ENCODE assay signal across 28 cellular contexts in genomic region chr2:169509955-169510354, GRCh38. TPM values are rescaled to one million over a fixed set of nuclear protein-coding genes. Genes with fewer than 3 reads are reported as not detected.
A peak's percentile ranks its signal among the peaks of the same experiment; 100 is the strongest.
DNase-seq lines count a peak whose midpoint lies in the region; ATAC-seq and TF ChIP-seq lines count a peak whose summit lies in the region.
"Had no signal": no experiment of that assay in that cellular context is flagged by ENCODE, and none has a peak within 500 bp of the region (broad histone marks: within the 10 kb centered on the region; RNA-seq: fewer than 3 reads in every experiment).

No MANE protein-coding gene starts in this region.

- H3K9me3 ChIP-seq in HUES64 (ENCODE audit: insufficient read depth, low read depth, low read length) (no peaks in the 10 kb centered on the region), Panc1 (ENCODE audit: control insufficient read depth, insufficient read depth, low read depth, low read length) (no peaks in the 10 kb centered on the region), left ventricle myocardium inferior (replicated peaks) (no peaks in the 10 kb centered on the region), sigmoid colon (no peaks in the 10 kb centered on the region)
- H3K9me3 ChIP-seq: Caco-2, left lung, MG63, prostate gland, thyroid gland had no signal

- TF ChIP-seq POLR2A in sigmoid colon (IDR thresholded peaks at IDR 0.05), result no peak

- DNase-seq in Panc1 (ENCODE audit: low read depth, low spot score), result no peak
- DNase-seq in left ventricle myocardium inferior, result no peak
- no peak for DNase-seq in sigmoid colon
- DNase-seq in CD1c-positive myeloid dendritic cell (ENCODE audit: extremely low spot score), result no peak
- no peak for DNase-seq in stimulated activated CD4-positive, alpha-beta T cell treated with anti-CD3 and anti-CD28 coated beads, Interleukin-12 subunit alpha, Interleukin-12 subunit beta, amount 100 ng/mL, for 4 hours
- no peak for DNase-seq in HPDE6-E6E7 (ENCODE audit: extremely low spot score)
- DNase-seq: activated CD4-positive, alpha-beta T cell treated with anti-CD3 and anti-CD28 coated beads, Interleukin-2, amount 50 U/mL, for 48 hours; activated naive CD8-positive, alpha-beta T cell treated with anti-CD3 and anti-CD28 coated beads for 36 hours; Caco-2; DMS79; effector CD4-positive, alpha-beta T cell; hippocampal formation; left lung; MG63; NCI-H1694; NCI-H526 treated with DMSO at 0.1 percent for 48 hours; stimulated activated CD4-positive, alpha-beta T cell treated with anti-CD3 and anti-CD28 coated beads, Interleukin-4, amount 100 ng/mL, for 24 hours; stimulated activated naive CD4-positive, alpha-beta T cell; SW 1271; T1000; thyroid gland had no signal

- H3K4me3 ChIP-seq in HUES64 (ENCODE audit: low read length), result no peak overlapping the region
- H3K4me3 ChIP-seq in Panc1 (ENCODE audit: low read depth in 2 of 2, low read length in 2 of 2), result no peak overlapping the region
- H3K4me3 ChIP-seq in left ventricle myocardium inferior, result peak overlapping the region; percentile 61
- H3K4me3 ChIP-seq in sigmoid colon, result no peak overlapping the region
- H3K4me3 ChIP-seq: BLaER1 treated with 17β-estradiol and CSF1 and Interleukin-3, amounts not matched to agents 10 nM and 100 nM; GM23248; left lung; MG63; prostate gland; thyroid gland had no signal

- H3K9ac ChIP-seq in HUES64 (ENCODE audit: low read depth, low read length), result 0 out of 2 replicates have a peak overlapping the region, but pooled peaks have one; percentile 2
- H3K9ac ChIP-seq: BLaER1 treated with 17β-estradiol and CSF1 and Interleukin-3, amounts not matched to agents 10 nM and 100 nM; GM23248 had no signal

- in situ Hi-C loops in Panc1 (cut with HindIII; ENCODE audit: low pct_unique_long_range_greater_than_20kb, low sequenced_read_pairs), result no loop called here

- H3K27me3 ChIP-seq in HUES64 (ENCODE audit: insufficient read depth, low read length) (no peaks in the 10 kb centered on the region), Panc1 (ENCODE audit: control insufficient read depth, insufficient read depth, low read length) (no peaks in the 10 kb centered on the region), left ventricle myocardium inferior (ENCODE audit: low read depth) (no peaks in the 10 kb centered on the region), sigmoid colon (no peaks in the 10 kb centered on the region)
- H3K27me3 ChIP-seq: BLaER1 treated with 17β-estradiol and CSF1 and Interleukin-3, amounts not matched to agents 10 nM and 100 nM; left lung; MG63; thyroid gland had no signal

- H3K36me3 ChIP-seq in HUES64 (ENCODE audit: insufficient read depth, low read length) (no peaks in the 10 kb centered on the region), Panc1 (ENCODE audit: control insufficient read depth, insufficient read depth, low read length) (no peaks in the 10 kb centered on the region), left ventricle myocardium inferior (peaks cover 4% of the 10 kb centered on the region), sigmoid colon (peaks cover 0 to 4% (median 0%) of the 10 kb centered on the region in 4 donors)
- H3K36me3 ChIP-seq: BLaER1 treated with 17β-estradiol and CSF1 and Interleukin-3, amounts not matched to agents 10 nM and 100 nM; MG63; prostate gland; thyroid gland had no signal

- no TSS peak for BruUV-seq in Panc1 (replicated peaks; lab: Mats Ljungman, UMichigan)

- intact Hi-C loops in Panc1 (cut with micrococcal nuclease; ENCODE audit: unreplicated experiment), result no loop called here
- intact Hi-C loops in left ventricle myocardium inferior (cut with micrococcal nuclease), result loop anchor here (10.0 kb wide), 1 partner anchor 415 kb away; no protein-coding TSS in a partner anchor
- intact Hi-C loops in sigmoid colon (cut with DNase I), result no loop called here

- POLR2A ChIA-PET in Panc1 (lab: Charles Lee), result no interaction called here

- TF ChIP-seq CTCF in Panc1 (IDR thresholded peaks at IDR 0.05) (no peak), left ventricle myocardium inferior (IDR thresholded peaks at IDR 0.05; ENCODE audit: borderline replicate concordance) (no peak), sigmoid colon (IDR thresholded peaks at IDR 0.05) (no peak)

- CTCF ChIA-PET in Panc1 (lab: Charles Lee), result no interaction called here

- H3K4me1 ChIP-seq in HUES64 (ENCODE audit: insufficient read depth, low read length) (peaks cover 12% of the 10 kb centered on the region; the same call in 1 of the 2 replicates), Panc1 (ENCODE audit: control insufficient read depth, insufficient read depth, low read length) (peaks cover 13% of the 10 kb centered on the region), left ventricle myocardium inferior (peaks cover 25% of the 10 kb centered on the region), sigmoid colon (peaks cover 0 to 29% (median 13%) of the 10 kb centered on the region in 4 donors)
- H3K4me1 ChIP-seq: Caco-2, left lung, prostate gland had no signal

- TF ChIP-seq EP300 in sigmoid colon (IDR thresholded peaks at IDR 0.05), result no peak

- WGBS in HUES64, result 90% methylated on average over 8 of the region's 8 CpGs
- 96 to 97% methylated on average over 8 of the region's 8 CpGs for WGBS in sigmoid colon, 2 donors

- no peak overlapping the region for H3K27ac ChIP-seq in HUES64 (ENCODE audit: low read depth, low read length)
- H3K27ac ChIP-seq in Panc1 (ENCODE audit: low read length), result peak overlapping the region; percentile 57
- peak overlapping the region; percentile 67 for H3K27ac ChIP-seq in left ventricle myocardium inferior (replicated peaks)
- H3K27ac ChIP-seq in sigmoid colon, result peak overlapping the region; percentile 29 to 70 (median 54)
- H3K27ac ChIP-seq: BLaER1 treated with 17β-estradiol and CSF1 and Interleukin-3, amounts not matched to agents 10 nM and 100 nM; epithelial cell of prostate; GM23248; prostate gland; thyroid gland had no signal

- ATAC-seq in Panc1, result no peak
- ATAC-seq: natural killer cell treated with Interleukin-12 subunit alpha and Interleukin-12 subunit beta and Interleukin-15 and Interleukin-18, amount 100 ng/mL, for 72 hours had no signal

RNA-seq across cellular contexts. Expression of gene KLHL41, which starts 0.5 kb away (rescaled TPM):
- 0.10 TPM for polyA plus RNA-seq in HUES64 (2013, experiment 1 of 2)
- polyA plus RNA-seq in HUES64 (2013, experiment 2 of 2), result not detected
- 0.72 TPM for total RNA-seq in Panc1 (2021; ENCODE audit: unreplicated experiment)
- 0.22 TPM for polyA plus RNA-seq in Panc1 (2012; ENCODE audit: insufficient read length)
- 163 TPM for total RNA-seq in left ventricle myocardium inferior
- 1 to 10 TPM; 1.5 to 3.2 (median 1.9) TPM for total RNA-seq in sigmoid colon
- under 1 TPM in 2 of 3 donors, not detected in 1; 0.17 to 0.60 TPM for polyA plus RNA-seq in sigmoid colon
- total RNA-seq: Caco-2; natural killer cell treated with Interleukin-12 subunit alpha and Interleukin-12 subunit beta and Interleukin-15 and Interleukin-18, amount 100 ng/mL, for 72 hours; WTC11 had no signal

RNA-seq across cellular contexts. Expression of gene BBS5, which starts 30.7 kb away (rescaled TPM):
- polyA plus RNA-seq in HUES64 (2013, experiment 1 of 2), result 0.80 TPM
- 1.8 TPM for polyA plus RNA-seq in HUES64 (2013, experiment 2 of 2)
- total RNA-seq in Panc1 (2021; ENCODE audit: unreplicated experiment) (7.5 TPM), left ventricle myocardium inferior (8.4 TPM), sigmoid colon (1 to 10 TPM; 8.2 to 9.5 (median 9.2) TPM)
- 4.7 TPM for polyA plus RNA-seq in Panc1 (2012; ENCODE audit: insufficient read length)
- 1 to 10 TPM in 2 of 3 donors, under 1 TPM in 1; 0.92 to 2.3 (median 1.2) TPM for polyA plus RNA-seq in sigmoid colon

Comparison
In these comparisons a context has a peak if more than half of its experiments do, and no peak if none do; other contexts are left out.
1. RNA of gene KLHL41, which starts 0.5 kb away (total RNA-seq): 163 TPM in left ventricle myocardium inferior (single experiment); 1.5 to 3.2 TPM in sigmoid colon and 0.72 TPM in Panc1 (single experiment); every median in the first group is over 10 times any median in the second.